In the genomic region with DNA sequence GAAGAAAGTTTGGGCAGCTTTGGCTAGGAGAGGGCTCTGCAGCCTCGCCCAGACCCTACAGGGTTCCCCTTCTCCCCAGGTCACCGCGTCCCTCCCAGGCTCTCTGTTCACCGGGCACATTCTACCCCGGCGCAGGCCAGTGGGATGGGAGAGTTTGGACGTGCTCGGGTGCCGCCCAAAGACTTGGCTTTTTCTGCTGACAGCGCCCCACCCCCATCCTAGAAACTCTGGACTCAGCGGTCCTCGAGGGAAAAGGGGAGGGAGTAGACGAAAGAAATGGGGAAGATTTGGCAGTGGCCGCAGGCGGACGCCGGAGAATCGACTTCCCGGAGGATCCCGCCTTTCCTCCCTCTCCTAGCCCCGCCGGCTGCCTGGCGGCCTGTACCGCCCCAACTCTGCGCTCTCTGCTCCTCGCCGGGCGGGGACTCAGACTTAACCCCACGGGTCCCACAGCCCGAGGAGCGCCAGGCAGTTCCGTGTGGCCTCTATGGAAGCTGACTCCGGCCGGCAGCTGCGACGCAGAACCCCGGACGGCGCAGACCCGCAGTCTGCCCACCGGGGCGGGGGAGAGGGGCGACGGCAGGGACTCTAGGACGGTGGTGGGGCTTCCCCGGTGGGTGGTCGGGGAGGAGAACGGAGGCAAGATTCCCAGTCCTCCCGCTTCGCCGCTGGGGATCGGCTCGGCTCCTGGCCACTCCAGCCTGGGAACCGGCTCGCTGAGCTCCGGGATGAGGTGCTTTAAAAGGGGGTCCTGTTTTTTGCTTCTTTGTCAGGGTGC, we compare ENCODE assay signal across 8 cellular contexts.
DNase-seq lines count a peak whose midpoint lies in the region; ATAC-seq and TF ChIP-seq lines count a peak whose summit lies in the region.

No MANE protein-coding gene starts in this region.

- DNase-seq in COLO668 (lab: John Stamatoyannopoulos, UW; ENCODE audit: unreplicated experiment), result peak; percentile 48
- DNase-seq in LNCaP clone FGC (ENCODE audit: low read depth), result no peak
- DNase-seq in brain pericyte (ENCODE audit: low read depth, low spot score), result peak; percentile 74
- peak; percentile 68 for DNase-seq in iris pigment epithelial cell (ENCODE audit: low read depth)
- DNase-seq in amygdala (lab: John Stamatoyannopoulos, UW), result no peak

- H3K4me3 ChIP-seq in LNCaP clone FGC (ENCODE audit: low read depth, low read length) (peak overlapping the region; percentile 37), stomach smooth muscle (ENCODE audit: low read length in 2 of 2) (peak overlapping the region; percentile 82 to 94)

- peaks cover 61% of the 10 kb centered on the region for H3K4me1 ChIP-seq in stomach smooth muscle (ENCODE audit: control insufficient read depth, insufficient read depth, low read length)

- no peaks in the 10 kb centered on the region for H3K9me3 ChIP-seq in stomach smooth muscle (ENCODE audit: control insufficient read depth in 2 of 2, low read length in 2 of 2)

- H3K27me3 ChIP-seq in stomach smooth muscle (ENCODE audit: control insufficient read depth in 1 of 2, insufficient read depth in 2 of 2, low read length in 2 of 2), result peaks cover 3% of the 10 kb centered on the region in 2 donors

- ATAC-seq in HG02678 (IDR thresholded peaks at IDR 0.05; ENCODE audit: unreplicated experiment) (no peak), HG03039 (IDR thresholded peaks at IDR 0.05; ENCODE audit: unreplicated experiment) (no peak)

- peak overlapping the region; percentile 95 for H3K27ac ChIP-seq in stomach smooth muscle (ENCODE audit: low read length)

- H3K36me3 ChIP-seq in stomach smooth muscle (ENCODE audit: control insufficient read depth in 2 of 2, insufficient read depth in 2 of 2, low read length in 2 of 2), result peaks cover 3 to 8% of the 10 kb centered on the region in 2 donors

- no peak for TF ChIP-seq CTCF in LNCaP clone FGC (IDR thresholded peaks at IDR 0.05; ENCODE audit: control insufficient read depth, extremely low read depth, insufficient read depth)

- H3K9ac ChIP-seq in stomach smooth muscle (ENCODE audit: low read length in 2 of 2), result peak overlapping the region; percentile 80 to 92

Comparison
In these comparisons a context has a peak if more than half of its experiments do, and no peak if none do; other contexts are left out.
1. DNase-seq: peak in COLO668 (single experiment), brain pericyte (single experiment) and iris pigment epithelial cell (single experiment); none in LNCaP clone FGC (single experiment) and amygdala (0 of 56).